Comparison of ENCODE assay signal across 20 cellular contexts in genomic region chr12:130710001-130710732, GRCh38. TPM values are rescaled to one million over a fixed set of nuclear protein-coding genes. Genes with fewer than 3 reads are reported as not detected.
A peak's percentile ranks its signal among the peaks of the same experiment; 100 is the strongest.
DNase-seq lines count a peak whose midpoint lies in the region; TF ChIP-seq lines count a peak whose summit lies in the region.
"Had no signal": no experiment of that assay in that cellular context is flagged by ENCODE, and none has a peak within 500 bp of the region (broad histone marks: within the 10 kb centered on the region; RNA-seq: fewer than 3 reads in every experiment).

No MANE protein-coding gene starts in this region.

- H2BK120ac ChIP-seq in mesenchymal stem cell (ENCODE audit: low read depth, low read length), result no peak overlapping the region

- no peak overlapping the region for H3K4me2 ChIP-seq in SK-N-SH
- H3K4me2 ChIP-seq in mesenchymal stem cell (ENCODE audit: low read length, poor library complexity, severe bottlenecking), result no peak overlapping the region
- H3K4me2 ChIP-seq: A549 had no signal

- no peaks in the 10 kb centered on the region for H3K79me1 ChIP-seq in mesenchymal stem cell (replicated peaks; ENCODE audit: low read length, poor library complexity, severe bottlenecking)

- intact Hi-C loops in MCF 10A (cut with micrococcal nuclease), result no loop called here

- H4K8ac ChIP-seq in mesenchymal stem cell (ENCODE audit: low read length), result no peak overlapping the region

- no peak for TF ChIP-seq RAD21 in SK-N-SH (IDR thresholded peaks at IDR 0.05; ENCODE audit: low read length)

- no peak for TF ChIP-seq CTCF in neural crest cell (conservative IDR thresholded peaks at IDR 0.05)
- no peak for TF ChIP-seq CTCF in MCF 10A (IDR thresholded peaks at IDR 0.05; ENCODE audit: unreplicated experiment)
- no peak for TF ChIP-seq CTCF in SK-N-SH (IDR thresholded peaks at IDR 0.05)

- no peak overlapping the region for H3K23ac ChIP-seq in mesenchymal stem cell (ENCODE audit: low read length in 2 of 2)

- no peak overlapping the region for H4K91ac ChIP-seq in mesenchymal stem cell (ENCODE audit: low read length)

- POLR2A ChIA-PET in MCF 10A (lab: Yijun Ruan, JAX), result no interaction called here
- POLR2A ChIA-PET in SK-N-SH (lab: Yijun Ruan, JAX), result no interaction called here

- H3K4me1 ChIP-seq in SK-N-SH (ENCODE audit: control insufficient read depth in 1 of 2, insufficient read depth in 2 of 2, low read depth in 1 of 2, low read length in 1 of 2) (peaks cover 0 to 55% of the 10 kb centered on the region in 2 experiments; a peak in 1 of 4 replicates), mesenchymal stem cell (ENCODE audit: control insufficient read depth, insufficient read depth, low read depth, low read length) (peaks cover 2% of the 10 kb centered on the region)

- H3K18ac ChIP-seq in mesenchymal stem cell (ENCODE audit: low read depth in 1 of 2, low read length in 2 of 2), result no peak overlapping the region

- no peak overlapping the region for H3K9ac ChIP-seq in SK-N-SH
- H3K9ac ChIP-seq in mesenchymal stem cell (ENCODE audit: low read length), result no peak overlapping the region
- H3K9ac ChIP-seq: BLaER1 had no signal

- H3K4ac ChIP-seq in mesenchymal stem cell (ENCODE audit: low read depth in 1 of 2, low read length in 2 of 2), result no peak overlapping the region

- CTCF ChIA-PET in MCF 10A (lab: Yijun Ruan, JAX) (interaction anchor here (0.6 kb wide), 1 partner anchor 9 kb away, joined by 3 read pairs; no protein-coding TSS in a partner anchor), SK-N-SH (lab: Yijun Ruan, JAX) (no interaction called here)

- H3K4me3 ChIP-seq in SK-N-SH (ENCODE audit: low read depth in 2 of 2, low read length in 1 of 2) (no peak overlapping the region), mesenchymal stem cell (ENCODE audit: insufficient read depth in 1 of 2, low read depth in 1 of 2, low read length in 2 of 2) (no peak overlapping the region)
- H3K4me3 ChIP-seq: A549, BLaER1, K562, SK-N-MC had no signal

- H3K27ac Mint-ChIP-seq in neural crest cell (ENCODE audit: unreplicated experiment) (peak overlapping the region; percentile 54), MCF 10A (ENCODE audit: low read depth, unreplicated experiment) (no peak overlapping the region)
- H3K27ac Mint-ChIP-seq: CD8-positive, alpha-beta T cell; HFFc6 had no signal

- no peak overlapping the region for H3K14ac ChIP-seq in mesenchymal stem cell (ENCODE audit: low read length in 2 of 2)

- no peaks in the 10 kb centered on the region for H3K9me2 ChIP-seq in SK-N-SH

- H3K9me3 ChIP-seq in SK-N-SH, result no peaks in the 10 kb centered on the region
- no peaks in the 10 kb centered on the region for H3K9me3 ChIP-seq in mesenchymal stem cell (ENCODE audit: control insufficient read depth, low read length)
- H3K9me3 ChIP-seq: A549, BLaER1 had no signal

- H2BK12ac ChIP-seq in mesenchymal stem cell (ENCODE audit: low read length in 2 of 2), result no peak overlapping the region

- no peaks in the 10 kb centered on the region for H3F3A ChIP-seq in SK-N-SH (replicated peaks; ENCODE audit: insufficient read depth)

- H3K27me3 ChIP-seq in SK-N-SH (ENCODE audit: insufficient read depth) (no peaks in the 10 kb centered on the region), mesenchymal stem cell (ENCODE audit: control insufficient read depth in 1 of 2, insufficient read depth in 1 of 2, low read length in 2 of 2) (peaks cover 17 to 37% of the 10 kb centered on the region in 2 experiments)

- no peak for TF ChIP-seq EP300 in SK-N-SH (IDR thresholded peaks at IDR 0.05; ENCODE audit: borderline replicate concordance in 1 of 2, low read depth in 1 of 2, low read length in 1 of 2)

- no peaks in the 10 kb centered on the region for H4K20me1 ChIP-seq in SK-N-SH (ENCODE audit: insufficient read depth)

- H2AFZ ChIP-seq in SK-N-SH (ENCODE audit: low read depth) (no peak overlapping the region), mesenchymal stem cell (ENCODE audit: low read depth, low read length) (no peak overlapping the region)

- H2BK15ac ChIP-seq in mesenchymal stem cell (ENCODE audit: low read depth, poor library complexity, severe bottlenecking), result no peak overlapping the region

- H3K36me3 Mint-ChIP-seq in neural crest cell (ENCODE audit: low read depth), result no peaks in the 10 kb centered on the region
- no peaks in the 10 kb centered on the region for H3K36me3 Mint-ChIP-seq in MCF 10A (ENCODE audit: insufficient read depth, unreplicated experiment)
- H3K36me3 Mint-ChIP-seq: CD8-positive, alpha-beta T cell had no signal

- no peak overlapping the region for H2AK5ac ChIP-seq in mesenchymal stem cell (ENCODE audit: low read length, severe bottlenecking)

- H2BK5ac ChIP-seq in mesenchymal stem cell (ENCODE audit: low read depth, low read length, poor library complexity, severe bottlenecking), result no peak overlapping the region

- H3K27me3 Mint-ChIP-seq in neural crest cell (ENCODE audit: low read depth), result peaks cover 47% of the 10 kb centered on the region
- H3K27me3 Mint-ChIP-seq in MCF 10A (ENCODE audit: insufficient read depth, unreplicated experiment), result peaks cover 80% of the 10 kb centered on the region

- no peaks in the 10 kb centered on the region for H3K9me3 Mint-ChIP-seq in neural crest cell
- no peaks in the 10 kb centered on the region for H3K9me3 Mint-ChIP-seq in MCF 10A (ENCODE audit: unreplicated experiment)
- H3K9me3 Mint-ChIP-seq: CD8-positive, alpha-beta T cell had no signal

- no TSS peak for BruUV-seq in MCF 10A (replicated peaks; lab: Mats Ljungman, UMichigan)

- WGBS in SK-N-SH (ENCODE audit: low lambda C conversion rate), result 51% methylated on average over 12 of the region's 13 CpGs
- WGBS in mesenchymal stem cell, result 86% methylated on average over 13 of the region's 13 CpGs

- H3K79me2 ChIP-seq in SK-N-SH (ENCODE audit: insufficient read depth), result no peaks in the 10 kb centered on the region

- H3K4me1 Mint-ChIP-seq in neural crest cell (peaks cover 27% of the 10 kb centered on the region), MCF 10A (ENCODE audit: insufficient read depth, unreplicated experiment) (no peaks in the 10 kb centered on the region)

- H3K4me3 Mint-ChIP-seq in neural crest cell (no peak overlapping the region), MCF 10A (ENCODE audit: unreplicated experiment) (no peak overlapping the region)
- H3K4me3 Mint-ChIP-seq: CD8-positive, alpha-beta T cell; HFFc6 had no signal

- DNase-seq in activated effector memory CD4-positive, alpha-beta T cell treated with anti-CD3 and anti-CD28 coated beads, Interleukin-2, amount 50 U/mL, for 16 hours, result peak; percentile 50
- DNase-seq in activated effector memory CD4-positive, alpha-beta T cell treated with Interleukin-2 at 50 U/mL for 16 hours, result no peak
- DNase-seq in RPMI8226, result peak; percentile 33
- no peak for DNase-seq in neural crest cell (ENCODE audit: low read depth, low spot score)
- DNase-seq in MCF 10A (ENCODE audit: unreplicated experiment), result no peak
- no peak for DNase-seq in SK-N-SH
- no peak for DNase-seq in mesenchymal stem cell
- DNase-seq: CD8-positive, alpha-beta T cell; DND-41; HFFc6; NCI-H187; NCI-H345; NCI-H69; NK-92 treated with Interleukin-12 subunit alpha and Interleukin-12 subunit beta, amount 100 ng/mL, for 24 hours; SHP77 had no signal

- H3K36me3 ChIP-seq in SK-N-SH (replicated peaks in 1 of 2; ENCODE audit: control insufficient read depth in 1 of 2, insufficient read depth in 2 of 2, low read length in 1 of 2) (no peaks in the 10 kb centered on the region), mesenchymal stem cell (ENCODE audit: control insufficient read depth in 1 of 2, insufficient read depth in 2 of 2, low read depth in 1 of 2, low read length in 2 of 2) (no peaks in the 10 kb centered on the region)
- H3K36me3 ChIP-seq: BLaER1 had no signal

- H3K27ac ChIP-seq in SK-N-SH (ENCODE audit: low read depth in 2 of 2, low read length in 1 of 2) (no peak overlapping the region), mesenchymal stem cell (ENCODE audit: low read length, poor library complexity, severe bottlenecking) (no peak overlapping the region)
- H3K27ac ChIP-seq: A549, BLaER1, SK-N-MC had no signal

TF ChIP-seq in SK-N-SH, 30 proteins besides CTCF, POLR2A, EP300 and RAD21:
- no peak for TF ChIP-seq FOXM1 (IDR thresholded peaks at IDR 0.05; ENCODE audit: low read depth)
- no peak for TF ChIP-seq YY1 (IDR thresholded peaks at IDR 0.05; ENCODE audit: low read depth)

RNA-seq across cellular contexts. Expression of gene RIMBP2, which starts 5.9 kb away (rescaled TPM):
- total RNA-seq in neural crest cell (4.5 and 5.9 TPM in 2 replicates), MCF 10A (2022) (not detected in 2 replicates)
- 0.90 and 1.1 TPM in 2 replicates for polyA plus RNA-seq in SK-N-SH (2012; rRNA removed)
- polyA plus RNA-seq in SK-N-SH (2012; cell fraction: cytosol; rRNA removed), result 1.2 and 1.8 TPM in 2 replicates
- 2.6 and 4.0 TPM in 2 replicates for polyA plus RNA-seq in SK-N-SH (2012; cell fraction: nucleus; rRNA removed)
- 0.06 TPM for polyA plus RNA-seq in mesenchymal stem cell (2013, experiment 1 of 2)
- polyA plus RNA-seq in mesenchymal stem cell (2013, experiment 2 of 2), result 0.04 TPM
- total RNA-seq: CD8-positive, alpha-beta T cell; HFFc6; K562; OCI-LY7 had no signal
- polyA plus RNA-seq: A549, K562 had no signal

Comparison
In these comparisons a context has a peak if more than half of its experiments do, and no peak if none do; other contexts are left out.
1. DNase-seq: peak in activated effector memory CD4-positive, alpha-beta T cell treated with anti-CD3 and anti-CD28 coated beads, Interleukin-2, amount 50 U/mL, for 16 hours (single experiment) and RPMI8226 (single experiment); none in activated effector memory CD4-positive, alpha-beta T cell treated with Interleukin-2 at 50 U/mL for 16 hours (single experiment), neural crest cell (single experiment), MCF 10A (single experiment), SK-N-SH (single experiment) and mesenchymal stem cell (single experiment).